ENCODE assay signal across 15 cellular contexts in the genomic region with DNA sequence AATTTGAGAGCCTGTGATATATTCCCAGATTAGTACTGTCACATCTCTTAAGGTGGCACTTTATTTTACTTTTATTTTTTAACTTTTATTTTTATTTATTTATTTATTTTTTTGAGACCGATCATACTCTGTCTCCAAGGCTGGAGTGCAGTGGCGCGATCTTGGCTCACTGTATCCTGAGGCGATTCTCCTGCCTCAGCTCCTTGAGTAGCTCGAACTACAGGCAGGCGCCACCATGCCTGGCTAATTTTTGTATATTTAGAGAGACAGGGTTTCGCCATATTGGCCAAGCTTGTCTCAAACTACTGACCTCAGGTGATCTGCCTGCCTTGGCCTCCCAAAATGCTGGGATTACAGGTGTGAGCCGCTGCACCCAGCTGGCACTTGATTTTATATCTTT.
"Had no signal": no experiment of that assay in that cellular context is flagged by ENCODE, and none has a peak within 500 bp of the region (broad histone marks: within the 10 kb centered on the region; RNA-seq: fewer than 3 reads in every experiment).

No MANE protein-coding gene starts in this region.

- ATAC-seq: heart right ventricle; right cardiac atrium; stimulated activated naive CD8-positive, alpha-beta T cell treated with anti-CD3 and anti-CD28 coated beads, Interleukin-15, amount 100 ng/mL, for 72 hours had no signal

- H3K27ac Mint-ChIP-seq: activated naive CD4-positive, alpha-beta T cell treated with anti-CD3 and anti-CD28 coated beads, Interleukin-2, amount 50 U/mL, for 24 hours; immature natural killer cell; stimulated activated naive CD8-positive, alpha-beta T cell treated with anti-CD3 and anti-CD28 coated beads, Interleukin-15, amount 100 ng/mL, for 72 hours had no signal

- H3K27me3 ChIP-seq: esophagus squamous epithelium, heart right ventricle, suprapubic skin had no signal

- H3K36me3 Mint-ChIP-seq: activated naive CD4-positive, alpha-beta T cell treated with anti-CD3 and anti-CD28 coated beads, Interleukin-2, amount 50 U/mL, for 24 hours; immature natural killer cell had no signal

- H3K4me3 Mint-ChIP-seq: activated naive CD4-positive, alpha-beta T cell treated with anti-CD3 and anti-CD28 coated beads, Interleukin-2, amount 50 U/mL, for 24 hours; immature natural killer cell; stimulated activated naive CD8-positive, alpha-beta T cell treated with anti-CD3 and anti-CD28 coated beads, Interleukin-15, amount 100 ng/mL, for 72 hours had no signal

- H3K36me3 ChIP-seq: esophagus squamous epithelium, heart right ventricle, prostate gland, suprapubic skin had no signal

- H3K27me3 Mint-ChIP-seq: activated naive CD4-positive, alpha-beta T cell treated with anti-CD3 and anti-CD28 coated beads, Interleukin-2, amount 50 U/mL, for 24 hours; type B pancreatic cell had no signal

- H3K4me1 ChIP-seq: esophagus squamous epithelium, prostate gland had no signal

- H3K4me3 ChIP-seq: esophagus squamous epithelium, heart right ventricle, prostate gland, suprapubic skin had no signal

- H3K9me3 ChIP-seq: esophagus squamous epithelium, heart right ventricle, prostate gland, suprapubic skin had no signal

- H3K9me3 Mint-ChIP-seq: activated naive CD4-positive, alpha-beta T cell treated with anti-CD3 and anti-CD28 coated beads, Interleukin-2, amount 50 U/mL, for 24 hours; stimulated activated naive CD8-positive, alpha-beta T cell treated with anti-CD3 and anti-CD28 coated beads, Interleukin-15, amount 100 ng/mL, for 72 hours; type B pancreatic cell had no signal

- DNase-seq: activated CD4-positive, alpha-beta T cell treated with anti-CD3 and anti-CD28 coated beads, Interleukin-2, amount 50 U/mL, for 1 hour; activated CD4-positive, CD25-positive, alpha-beta regulatory T cell treated with anti-CD3 and anti-CD28 coated beads, Interleukin-2, amount 50 U/mL, for 72 hours; activated gamma-delta T cell; dermis blood vessel endothelial cell; effector memory CD4-positive, alpha-beta T cell; esophagus squamous epithelium; heart right ventricle; immature natural killer cell; right cardiac atrium; stimulated activated CD4-positive, alpha-beta T cell treated with anti-CD3 and anti-CD28 coated beads, Interleukin-4, amount 100 ng/mL, for 1 hour; stimulated activated naive CD8-positive, alpha-beta T cell treated with anti-CD3 and anti-CD28 coated beads, Interleukin-15, amount 100 ng/mL, for 72 hours had no signal

- H3K27ac ChIP-seq: esophagus squamous epithelium, heart right ventricle, prostate gland, suprapubic skin had no signal
